21 cellular contexts compared by ENCODE assay signal in the genomic region with DNA sequence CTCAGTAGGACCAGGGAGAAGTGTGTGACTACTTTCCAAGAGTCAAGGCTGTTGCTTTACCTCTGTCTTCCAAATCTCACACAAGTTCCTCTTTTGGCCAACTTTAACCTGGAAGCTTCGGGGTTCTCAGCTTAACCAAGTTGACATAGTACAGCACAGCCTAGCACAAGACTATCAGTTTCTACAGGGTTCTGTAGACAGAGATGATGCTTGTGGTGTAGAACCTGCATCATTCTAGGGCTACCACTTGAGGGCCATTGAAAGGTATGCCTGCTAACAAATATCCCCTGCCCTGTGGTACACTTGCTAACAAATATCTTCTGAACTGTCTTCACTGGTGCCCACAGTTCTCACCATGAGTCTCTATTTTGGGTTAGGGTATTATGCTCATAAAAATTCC.
DNase-seq lines count a peak whose midpoint lies in the region; ATAC-seq, FAIRE-seq and TF ChIP-seq lines count a peak whose summit lies in the region.
"Had no signal": no experiment of that assay in that cellular context is flagged by ENCODE, and none has a peak within 500 bp of the region (broad histone marks: within the 10 kb centered on the region; RNA-seq: fewer than 3 reads in every experiment).

No MANE protein-coding gene starts in this region.

- H3K4me1 ChIP-seq in K562 (replicated peaks in 1 of 2; ENCODE audit: control insufficient read depth in 2 of 2, insufficient read depth in 2 of 2, low read length in 2 of 2) = no peaks in the 10 kb centered on the region
- H3K4me1 ChIP-seq: A549, Caco-2 had no signal

- TF ChIP-seq RAD21 in K562 (CRISPR knock-in tag; conservative IDR thresholded peaks at IDR 0.05 in 1 of 2, IDR thresholded peaks at IDR 0.05 in 1 of 2) = no peak

- H3K9me1 ChIP-seq in K562 (ENCODE audit: control insufficient read depth, insufficient read depth, low read length) = no peaks in the 10 kb centered on the region

- no peak for FAIRE-seq in K562 (lab: Jason Lieb, UNC)
- FAIRE-seq: A549, D721Med, H54 had no signal

- H3K4me3 Mint-ChIP-seq in activated T-cell treated with anti-CD3 and anti-CD28 coated beads, Interleukin-2, amount 50 U/mL, for 4 hours = no peak overlapping the region
- H3K4me3 Mint-ChIP-seq in activated T-cell treated with anti-CD3 and anti-CD28 coated beads, Interleukin-2, amount 50 U/mL, for 24 hours = no peak overlapping the region
- no peak overlapping the region for H3K4me3 Mint-ChIP-seq in stimulated activated naive B cell treated with anti-CD40 and anti-IgM and Interleukin-4, amounts not matched to agents 10 μg/mL and 1 μg/mL and 100 μg/mL, for 72 hours
- no peak overlapping the region for H3K4me3 Mint-ChIP-seq in natural killer cell
- H3K4me3 Mint-ChIP-seq: CD4-positive, alpha-beta T cell; GM23338; HFFc6 had no signal

- no peaks in the 10 kb centered on the region for H4K20me1 ChIP-seq in K562 (replicated peaks; ENCODE audit: control insufficient read depth, insufficient read depth, low read length)

- in situ Hi-C loops in K562 (cut with MboI) = no loop called here

- peaks cover 18% of the 10 kb centered on the region for H3K27me3 Mint-ChIP-seq in activated T-cell treated with anti-CD3 and anti-CD28 coated beads, Interleukin-2, amount 50 U/mL, for 4 hours (ENCODE audit: low read depth)
- H3K27me3 Mint-ChIP-seq in activated T-cell treated with anti-CD3 and anti-CD28 coated beads, Interleukin-2, amount 50 U/mL, for 24 hours = peaks cover 17% of the 10 kb centered on the region
- peaks cover 4% of the 10 kb centered on the region in 2 donors for H3K27me3 Mint-ChIP-seq in stimulated activated naive B cell treated with anti-CD40 and anti-IgM and Interleukin-4, amounts not matched to agents 10 μg/mL and 1 μg/mL and 100 μg/mL, for 72 hours
- H3K27me3 Mint-ChIP-seq in natural killer cell (ENCODE audit: low read depth in 2 of 2) = peaks cover 7 to 14% of the 10 kb centered on the region in 2 donors

- whole genome bisulfite sequencing in K562 (ENCODE audit: insufficient coverage, low coverage, missing lambda C conversion rate) = 0% methylated on average over 1 of the region's 1 CpG

- peaks cover 0 to 10% of the 10 kb centered on the region in 2 experiments; a peak in 4 of 5 replicates for H3K27me3 ChIP-seq in K562 (ENCODE audit: control insufficient read depth in 2 of 2, insufficient read depth in 2 of 2, low read length in 2 of 2)

- H2AFZ ChIP-seq in K562 (ENCODE audit: low read depth, low read length) = no peak overlapping the region

- intact Hi-C loops in K562 (cut with micrococcal nuclease) (no loop called here), natural killer cell (cut with micrococcal nuclease) (no loop called here)

- no peak for TF ChIP-seq POLR2A in K562 (conservative IDR thresholded peaks at IDR 0.05)

- CTCF ChIA-PET in K562 (lab: Yijun Ruan, JAX; ENCODE audit: low intra/inter-chr PET ratio) = no interaction called here

- POLR2A ChIA-PET in K562 (lab: Yijun Ruan, JAX) = no interaction called here

- no peaks in the 10 kb centered on the region for H3K36me3 Mint-ChIP-seq in activated T-cell treated with anti-CD3 and anti-CD28 coated beads, Interleukin-2, amount 50 U/mL, for 4 hours (ENCODE audit: insufficient read depth)
- no peaks in the 10 kb centered on the region for H3K36me3 Mint-ChIP-seq in activated T-cell treated with anti-CD3 and anti-CD28 coated beads, Interleukin-2, amount 50 U/mL, for 24 hours (ENCODE audit: low read depth)
- no peaks in the 10 kb centered on the region for H3K36me3 Mint-ChIP-seq in stimulated activated naive B cell treated with anti-CD40 and anti-IgM and Interleukin-4, amounts not matched to agents 10 μg/mL and 1 μg/mL and 100 μg/mL, for 72 hours
- no peaks in the 10 kb centered on the region for H3K36me3 Mint-ChIP-seq in natural killer cell

- H3K4me3 ChIP-seq in K562 = no peak overlapping the region
- H3K4me3 ChIP-seq: A549, GM23338 had no signal

- H3K79me2 ChIP-seq in K562 (ENCODE audit: control insufficient read depth, insufficient read depth, low read length) = no peaks in the 10 kb centered on the region

- H3K9ac ChIP-seq in K562 (ENCODE audit: insufficient read depth in 1 of 2, low read depth in 2 of 2, low read length in 2 of 2) = no peak overlapping the region

- TF ChIP-seq CTCF in K562 (IDR thresholded peaks at IDR 0.05 in 2 of 3, conservative IDR thresholded peaks at IDR 0.05 in 1 of 3; ENCODE audit: insufficient read depth in 2 of 3, low read depth in 1 of 3, low read length in 3 of 3) (no peak), natural killer cell (IDR thresholded peaks at IDR 0.05) (no peak)

- H3K36me3 ChIP-seq in K562 (ENCODE audit: control insufficient read depth, insufficient read depth, low read length) = no peaks in the 10 kb centered on the region

- H3K27ac ChIP-seq in K562 (ENCODE audit: extremely low read depth, low read depth, low read length) = no peak overlapping the region
- H3K27ac ChIP-seq: 22Rv1, A549, C4-2B, HL-60 had no signal

- H3K4me2 ChIP-seq in K562 (ENCODE audit: insufficient read depth, low read length) = no peak overlapping the region
- H3K4me2 ChIP-seq: A549, GM23338 had no signal

- no peak for DNase-seq in activated T-cell treated with anti-CD3 and anti-CD28 coated beads, Interleukin-2, amount 50 U/mL, for 4 hours
- no peak for DNase-seq in activated T-cell treated with anti-CD3 and anti-CD28 coated beads, Interleukin-2, amount 50 U/mL, for 24 hours
- DNase-seq in OCI-M1 (lab: John Stamatoyannopoulos, UW) = peak; percentile 14
- DNase-seq in K562 (ENCODE audit: extremely low read depth in 1 of 4, low spot score in 3 of 4) = no peak
- DNase-seq in stimulated activated naive B cell treated with anti-CD40 and anti-IgM and Interleukin-4, amounts not matched to agents 10 μg/mL and 1 μg/mL and 100 μg/mL, for 72 hours = no peak
- no peak for DNase-seq in GF-D8 (lab: John Stamatoyannopoulos, UW)
- no peak for DNase-seq in natural killer cell
- DNase-seq: AML-193; Caco-2; CD4-positive, alpha-beta T cell; GDM1; HFFc6 had no signal

- ATAC-seq in activated T-cell treated with anti-CD3 and anti-CD28 coated beads, Interleukin-2, amount 50 U/mL, for 4 hours = peak; percentile 28 to 51
- ATAC-seq in K562 = 0 out of 3 replicates have a peak, but pooled peaks have one; percentile 28
- peak; percentile 42 to 45 for ATAC-seq in stimulated activated naive B cell treated with anti-CD40 and anti-IgM and Interleukin-4, amounts not matched to agents 10 μg/mL and 1 μg/mL and 100 μg/mL, for 72 hours (replicated peaks)
- no peak for ATAC-seq in GM19328 (IDR thresholded peaks at IDR 0.05; ENCODE audit: unreplicated experiment)
- no peak for ATAC-seq in natural killer cell
- ATAC-seq: A549, GM23338, HCT116 had no signal

- BruUV-seq in K562 (replicated peaks; lab: Mats Ljungman, UMichigan) = no TSS peak

- no peaks in the 10 kb centered on the region for H3K9me3 ChIP-seq in K562 (replicated peaks; ENCODE audit: control insufficient read depth, insufficient read depth, low read depth, low read length)
- H3K9me3 ChIP-seq: A549, Caco-2 had no signal

- H3K9me3 Mint-ChIP-seq in activated T-cell treated with anti-CD3 and anti-CD28 coated beads, Interleukin-2, amount 50 U/mL, for 4 hours = no peaks in the 10 kb centered on the region
- no peaks in the 10 kb centered on the region for H3K9me3 Mint-ChIP-seq in activated T-cell treated with anti-CD3 and anti-CD28 coated beads, Interleukin-2, amount 50 U/mL, for 24 hours
- no peaks in the 10 kb centered on the region for H3K9me3 Mint-ChIP-seq in stimulated activated naive B cell treated with anti-CD40 and anti-IgM and Interleukin-4, amounts not matched to agents 10 μg/mL and 1 μg/mL and 100 μg/mL, for 72 hours
- no peaks in the 10 kb centered on the region for H3K9me3 Mint-ChIP-seq in natural killer cell
- H3K9me3 Mint-ChIP-seq: CD4-positive, alpha-beta T cell; GM23338; HFFc6 had no signal

- H3K27ac Mint-ChIP-seq in activated T-cell treated with anti-CD3 and anti-CD28 coated beads, Interleukin-2, amount 50 U/mL, for 24 hours = no peak overlapping the region
- no peak overlapping the region for H3K27ac Mint-ChIP-seq in stimulated activated naive B cell treated with anti-CD40 and anti-IgM and Interleukin-4, amounts not matched to agents 10 μg/mL and 1 μg/mL and 100 μg/mL, for 72 hours
- no peak overlapping the region for H3K27ac Mint-ChIP-seq in natural killer cell
- H3K27ac Mint-ChIP-seq: CD4-positive, alpha-beta T cell; HFFc6 had no signal

- TF ChIP-seq EP300 in K562 (IDR thresholded peaks at IDR 0.05; ENCODE audit: low read length) = no peak

- no peaks in the 10 kb centered on the region for H3K4me1 Mint-ChIP-seq in activated T-cell treated with anti-CD3 and anti-CD28 coated beads, Interleukin-2, amount 50 U/mL, for 4 hours (ENCODE audit: low read depth)
- H3K4me1 Mint-ChIP-seq in activated T-cell treated with anti-CD3 and anti-CD28 coated beads, Interleukin-2, amount 50 U/mL, for 24 hours (ENCODE audit: low read depth) = no peaks in the 10 kb centered on the region
- peaks cover 0 to 5% of the 10 kb centered on the region in 2 donors for H3K4me1 Mint-ChIP-seq in stimulated activated naive B cell treated with anti-CD40 and anti-IgM and Interleukin-4, amounts not matched to agents 10 μg/mL and 1 μg/mL and 100 μg/mL, for 72 hours
- H3K4me1 Mint-ChIP-seq in natural killer cell = no peaks in the 10 kb centered on the region

TF ChIP-seq in K562, 482 proteins besides CTCF, POLR2A, EP300 and RAD21 (continues in another document):
- TF ChIP-seq HMGN3 (IDR thresholded peaks at IDR 0.05; ENCODE audit: borderline replicate concordance, extremely low read depth, insufficient read length, low read depth, low read length) = no peak
- TF ChIP-seq SP2 (IDR thresholded peaks at IDR 0.05; ENCODE audit: extremely low read depth, low read depth, low read length, poor library complexity, severe bottlenecking) = no peak
- no peak for TF ChIP-seq ATF7 (IDR thresholded peaks at IDR 0.05)
- TF ChIP-seq, protein P1, sequence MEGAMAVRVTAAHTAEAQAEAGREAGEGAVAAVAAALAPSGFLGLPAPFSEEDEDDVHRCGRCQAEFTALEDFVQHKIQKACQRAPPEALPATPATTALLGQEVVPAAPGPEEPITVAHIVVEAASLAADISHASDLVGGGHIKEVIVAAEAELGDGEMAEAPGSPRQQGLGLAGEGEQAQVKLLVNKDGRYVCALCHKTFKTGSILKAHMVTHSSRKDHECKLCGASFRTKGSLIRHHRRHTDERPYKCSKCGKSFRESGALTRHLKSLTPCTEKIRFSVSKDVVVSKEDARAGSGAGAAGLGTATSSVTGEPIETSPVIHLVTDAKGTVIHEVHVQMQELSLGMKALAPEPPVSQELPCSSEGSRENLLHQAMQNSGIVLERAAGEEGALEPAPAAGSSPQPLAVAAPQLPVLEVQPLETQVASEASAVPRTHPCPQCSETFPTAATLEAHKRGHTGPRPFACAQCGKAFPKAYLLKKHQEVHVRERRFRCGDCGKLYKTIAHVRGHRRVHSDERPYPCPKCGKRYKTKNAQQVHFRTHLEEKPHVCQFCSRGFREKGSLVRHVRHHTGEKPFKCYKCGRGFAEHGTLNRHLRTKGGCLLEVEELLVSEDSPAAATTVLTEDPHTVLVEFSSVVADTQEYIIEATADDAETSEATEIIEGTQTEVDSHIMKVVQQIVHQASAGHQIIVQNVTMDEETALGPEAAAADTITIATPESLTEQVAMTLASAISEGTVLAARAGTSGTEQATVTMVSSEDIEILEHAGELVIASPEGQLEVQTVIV (CRISPR knock-in tag; IDR thresholded peaks at IDR 0.05; ENCODE audit: borderline replicate concordance) = no peak

Comparison
In these comparisons a context has a peak if more than half of its experiments do, and no peak if none do; other contexts are left out.
1. ATAC-seq: peak in activated T-cell treated with anti-CD3 and anti-CD28 coated beads, Interleukin-2, amount 50 U/mL, for 4 hours (2 of 2), K562 (single experiment) and stimulated activated naive B cell treated with anti-CD40 and anti-IgM and Interleukin-4, amounts not matched to agents 10 μg/mL and 1 μg/mL and 100 μg/mL, for 72 hours (2 of 2); none in GM19328 (single experiment) and natural killer cell (0 of 3).